In genomic region chr14:29905549-29905948, GRCh38 we compare ENCODE assay signal across 15 cellular contexts. TPM values are rescaled to one million over a fixed set of nuclear protein-coding genes. Genes with fewer than 3 reads are reported as not detected.
"Had no signal": no experiment of that assay in that cellular context is flagged by ENCODE, and none has a peak within 500 bp of the region (broad histone marks: within the 10 kb centered on the region; RNA-seq: fewer than 3 reads in every experiment).

No MANE protein-coding gene starts in this region.

- ATAC-seq: activated T-helper 17 cell treated with anti-CD3 and anti-CD28 coated beads, Interleukin-2, amount 50 U/mL, for 72 hours; effector memory CD8-positive, alpha-beta T cell; natural killer cell treated with Interleukin-12 subunit alpha and Interleukin-12 subunit beta and Interleukin-15 and Interleukin-18, amount 100 ng/mL, for 72 hours had no signal

- H3K36me3 ChIP-seq: adrenal gland had no signal

- H3K9me3 Mint-ChIP-seq: activated CD4-positive, alpha-beta T cell treated with anti-CD3 and anti-CD28 coated beads, Interleukin-2, amount 10 ng/mL, durations not matched to agents 7 days and 5 days had no signal

- DNase-seq: activated CD4-positive, alpha-beta T cell treated with anti-CD3 and anti-CD28 coated beads, Interleukin-2, amount 10 ng/mL, durations not matched to agents 7 days and 5 days; activated CD4-positive, CD25-positive, alpha-beta regulatory T cell; activated naive CD4-positive, alpha-beta T cell treated with anti-CD3 and anti-CD28 coated beads, Interleukin-2, amount 50 U/mL, for 16 hours; activated T-cell treated with anti-CD3 and anti-CD28 coated beads for 4 hours; effector memory CD8-positive, alpha-beta T cell; hypothalamus; mammary epithelial cell; stimulated activated CD4-positive, alpha-beta T cell treated with anti-CD3 and anti-CD28 coated beads, Interleukin-2, amount 100 ng/mL, for 48 hours; stimulated activated naive CD4-positive, alpha-beta T cell treated with Interleukin-2 at 50 U/mL for 16 hours had no signal

- H3K9me3 ChIP-seq: adrenal gland had no signal

- H3K4me1 Mint-ChIP-seq: activated CD4-positive, alpha-beta T cell treated with anti-CD3 and anti-CD28 coated beads, Interleukin-2, amount 10 ng/mL, durations not matched to agents 7 days and 5 days; activated T-helper 17 cell treated with anti-CD3 and anti-CD28 coated beads, Interleukin-2, amount 50 U/mL, for 72 hours had no signal

- H3K4me3 ChIP-seq: adrenal gland had no signal

- H3K4me3 Mint-ChIP-seq: activated CD4-positive, alpha-beta T cell treated with anti-CD3 and anti-CD28 coated beads, Interleukin-2, amount 10 ng/mL, durations not matched to agents 7 days and 5 days; activated T-helper 17 cell treated with anti-CD3 and anti-CD28 coated beads, Interleukin-2, amount 50 U/mL, for 72 hours; dendritic cell treated with granulocyte-macrophage colony-stimulating factor and Interleukin-4, amounts not matched to agents 40 ng/mL and 50 ng/mL, for 4 days; effector memory CD8-positive, alpha-beta T cell; natural killer cell treated with Interleukin-12 subunit alpha and Interleukin-12 subunit beta and Interleukin-15 and Interleukin-18, amount 100 ng/mL, for 72 hours; T-helper 1 cell treated with Interleukin-12 subunit alpha and Interleukin-12 subunit beta and Interleukin-4 antibody, amounts not matched to agents 30 μg/mL and 1 μg/mL, for 36 hours had no signal

- H3K27me3 ChIP-seq: adrenal gland had no signal

- H3K27ac Mint-ChIP-seq: activated CD4-positive, alpha-beta T cell treated with anti-CD3 and anti-CD28 coated beads, Interleukin-2, amount 10 ng/mL, durations not matched to agents 7 days and 5 days; activated T-helper 17 cell treated with anti-CD3 and anti-CD28 coated beads, Interleukin-2, amount 50 U/mL, for 72 hours; dendritic cell treated with granulocyte-macrophage colony-stimulating factor and Interleukin-4, amounts not matched to agents 40 ng/mL and 50 ng/mL, for 4 days; effector memory CD8-positive, alpha-beta T cell; natural killer cell treated with Interleukin-12 subunit alpha and Interleukin-12 subunit beta and Interleukin-15 and Interleukin-18, amount 100 ng/mL, for 72 hours; T-helper 1 cell treated with Interleukin-12 subunit alpha and Interleukin-12 subunit beta and Interleukin-4 antibody, amounts not matched to agents 30 μg/mL and 1 μg/mL, for 36 hours had no signal

- H3K36me3 Mint-ChIP-seq: natural killer cell treated with Interleukin-12 subunit alpha and Interleukin-12 subunit beta and Interleukin-15 and Interleukin-18, amount 100 ng/mL, for 72 hours had no signal

- H3K27me3 Mint-ChIP-seq: activated CD4-positive, alpha-beta T cell treated with anti-CD3 and anti-CD28 coated beads, Interleukin-2, amount 10 ng/mL, durations not matched to agents 7 days and 5 days; activated T-helper 17 cell treated with anti-CD3 and anti-CD28 coated beads, Interleukin-2, amount 50 U/mL, for 72 hours; dendritic cell treated with granulocyte-macrophage colony-stimulating factor and Interleukin-4, amounts not matched to agents 40 ng/mL and 50 ng/mL, for 4 days; effector memory CD8-positive, alpha-beta T cell; natural killer cell treated with Interleukin-12 subunit alpha and Interleukin-12 subunit beta and Interleukin-15 and Interleukin-18, amount 100 ng/mL, for 72 hours had no signal

RNA-seq across cellular contexts. Expression of gene PRKD1, which starts 22.1 kb away (rescaled TPM):
- total RNA-seq: activated CD4-positive, alpha-beta T cell treated with anti-CD3 and anti-CD28 coated beads, Interleukin-2, amount 10 ng/mL, durations not matched to agents 7 days and 5 days; activated CD8-positive, alpha-beta memory T cell treated with anti-CD3 and anti-CD28 coated beads for 36 hours; activated T-helper 17 cell treated with anti-CD3 and anti-CD28 coated beads, Interleukin-2, amount 50 U/mL, for 72 hours had no signal
